In genomic region chr22:38699143-38699542, GRCh38 we compare ENCODE assay signal across 1 cellular context.
TF ChIP-seq lines count a peak whose summit lies in the region.

No MANE protein-coding gene starts in this region.

TF ChIP-seq in IMR-90, 13 proteins besides CTCF, POLR2A, EP300 and RAD21:
- TF ChIP-seq ELK1 (IDR thresholded peaks at IDR 0.05; ENCODE audit: borderline replicate concordance, low read depth, low read length) (no peak), CEBPB (IDR thresholded peaks at IDR 0.05; ENCODE audit: low read depth, low read length) (no peak), BHLHE40 (IDR thresholded peaks at IDR 0.05; ENCODE audit: low read depth, low read length) (no peak), MAFK (IDR thresholded peaks at IDR 0.05; ENCODE audit: low read depth, low read length) (no peak), NFE2L2 (IDR thresholded peaks at IDR 0.05; ENCODE audit: low read depth, low read length) (no peak), RCOR1 (IDR thresholded peaks at IDR 0.05; ENCODE audit: insufficient replicate concordance, low read length) (no peak), RFX5 (IDR thresholded peaks at IDR 0.05; ENCODE audit: low read depth, low read length) (no peak), MAZ (IDR thresholded peaks at IDR 0.05; ENCODE audit: borderline replicate concordance, low read depth, low read length) (no peak), FOS (IDR thresholded peaks at IDR 0.05; ENCODE audit: low read depth, low read length) (no peak), CHD1 (IDR thresholded peaks at IDR 0.05; ENCODE audit: low read depth, low read length) (no peak), USF2 (IDR thresholded peaks at IDR 0.05; ENCODE audit: low read depth, low read length) (no peak), MXI1 (IDR thresholded peaks at IDR 0.05; ENCODE audit: borderline replicate concordance, low read depth, low read length) (no peak), SMC3 (IDR thresholded peaks at IDR 0.05; ENCODE audit: low read depth, low read length) (no peak)
